1 cellular context compared by ENCODE assay signal in the genomic region with DNA sequence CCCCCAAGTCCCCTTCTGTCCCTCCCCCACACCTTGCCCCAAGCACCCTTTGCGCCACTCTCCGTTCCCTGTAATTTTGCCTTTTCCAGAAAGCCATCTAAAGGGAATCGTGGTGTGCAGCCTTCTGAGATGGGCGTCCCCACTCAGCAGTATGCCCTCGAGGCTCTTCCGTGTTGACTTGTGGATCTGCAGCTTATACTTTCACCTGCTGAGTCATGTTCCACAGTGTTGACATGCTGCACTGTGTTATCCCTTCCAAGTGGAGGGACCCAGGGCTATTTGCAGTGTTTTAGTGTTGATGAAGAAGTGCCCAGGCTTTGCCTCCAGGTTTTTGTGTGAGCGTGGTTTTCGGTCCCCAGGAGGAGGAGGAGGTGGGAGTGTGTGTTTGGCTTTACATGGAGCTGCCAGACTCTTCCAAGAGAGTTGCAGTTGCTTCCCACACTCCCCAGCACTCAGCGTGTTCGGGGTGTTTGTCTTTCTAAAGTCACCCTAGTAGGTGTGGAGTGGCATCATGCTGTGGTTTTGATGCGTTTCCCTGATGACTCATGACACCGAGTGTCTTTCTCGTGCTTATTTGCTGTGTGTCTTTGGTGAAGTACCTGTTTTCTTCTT.
TF ChIP-seq lines count a peak whose summit lies in the region.

No MANE protein-coding gene starts in this region.

TF ChIP-seq in SK-N-SH treated with all-trans-retinoic acid at 6 μM for 48 hours, 23 proteins besides CTCF, POLR2A, EP300 and RAD21:
- no peak for TF ChIP-seq ZNF565 (CRISPR knock-in tag; conservative IDR thresholded peaks at IDR 0.05; ENCODE audit: low read depth)
- TF ChIP-seq, protein P1, sequence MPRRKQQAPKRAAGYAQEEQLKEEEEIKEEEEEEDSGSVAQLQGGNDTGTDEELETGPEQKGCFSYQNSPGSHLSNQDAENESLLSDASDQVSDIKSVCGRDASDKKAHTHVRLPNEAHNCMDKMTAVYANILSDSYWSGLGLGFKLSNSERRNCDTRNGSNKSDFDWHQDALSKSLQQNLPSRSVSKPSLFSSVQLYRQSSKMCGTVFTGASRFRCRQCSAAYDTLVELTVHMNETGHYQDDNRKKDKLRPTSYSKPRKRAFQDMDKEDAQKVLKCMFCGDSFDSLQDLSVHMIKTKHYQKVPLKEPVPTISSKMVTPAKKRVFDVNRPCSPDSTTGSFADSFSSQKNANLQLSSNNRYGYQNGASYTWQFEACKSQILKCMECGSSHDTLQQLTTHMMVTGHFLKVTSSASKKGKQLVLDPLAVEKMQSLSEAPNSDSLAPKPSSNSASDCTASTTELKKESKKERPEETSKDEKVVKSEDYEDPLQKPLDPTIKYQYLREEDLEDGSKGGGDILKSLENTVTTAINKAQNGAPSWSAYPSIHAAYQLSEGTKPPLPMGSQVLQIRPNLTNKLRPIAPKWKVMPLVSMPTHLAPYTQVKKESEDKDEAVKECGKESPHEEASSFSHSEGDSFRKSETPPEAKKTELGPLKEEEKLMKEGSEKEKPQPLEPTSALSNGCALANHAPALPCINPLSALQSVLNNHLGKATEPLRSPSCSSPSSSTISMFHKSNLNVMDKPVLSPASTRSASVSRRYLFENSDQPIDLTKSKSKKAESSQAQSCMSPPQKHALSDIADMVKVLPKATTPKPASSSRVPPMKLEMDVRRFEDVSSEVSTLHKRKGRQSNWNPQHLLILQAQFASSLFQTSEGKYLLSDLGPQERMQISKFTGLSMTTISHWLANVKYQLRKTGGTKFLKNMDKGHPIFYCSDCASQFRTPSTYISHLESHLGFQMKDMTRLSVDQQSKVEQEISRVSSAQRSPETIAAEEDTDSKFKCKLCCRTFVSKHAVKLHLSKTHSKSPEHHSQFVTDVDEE (CRISPR knock-in tag; IDR thresholded peaks at IDR 0.05), result no peak
- TF ChIP-seq, protein P2, sequence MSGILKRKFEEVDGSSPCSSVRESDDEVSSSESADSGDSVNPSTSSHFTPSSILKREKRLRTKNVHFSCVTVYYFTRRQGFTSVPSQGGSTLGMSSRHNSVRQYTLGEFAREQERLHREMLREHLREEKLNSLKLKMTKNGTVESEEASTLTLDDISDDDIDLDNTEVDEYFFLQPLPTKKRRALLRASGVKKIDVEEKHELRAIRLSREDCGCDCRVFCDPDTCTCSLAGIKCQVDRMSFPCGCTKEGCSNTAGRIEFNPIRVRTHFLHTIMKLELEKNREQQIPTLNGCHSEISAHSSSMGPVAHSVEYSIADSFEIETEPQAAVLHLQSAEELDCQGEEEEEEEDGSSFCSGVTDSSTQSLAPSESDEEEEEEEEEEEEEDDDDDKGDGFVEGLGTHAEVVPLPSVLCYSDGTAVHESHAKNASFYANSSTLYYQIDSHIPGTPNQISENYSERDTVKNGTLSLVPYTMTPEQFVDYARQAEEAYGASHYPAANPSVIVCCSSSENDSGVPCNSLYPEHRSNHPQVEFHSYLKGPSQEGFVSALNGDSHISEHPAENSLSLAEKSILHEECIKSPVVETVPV (CRISPR knock-in tag; IDR thresholded peaks at IDR 0.05), result no peak
- TF ChIP-seq ARNTL (CRISPR knock-in tag; IDR thresholded peaks at IDR 0.05; ENCODE audit: borderline replicate concordance, low read depth), result no peak
- no peak for TF ChIP-seq OSR1 (CRISPR knock-in tag; IDR thresholded peaks at IDR 0.05)
- TF ChIP-seq ESRRG (CRISPR knock-in tag; IDR thresholded peaks at IDR 0.05), result no peak
- TF ChIP-seq ZC3H10 (CRISPR knock-in tag; IDR thresholded peaks at IDR 0.05), result no peak
- TF ChIP-seq BACH2 (CRISPR knock-in tag; IDR thresholded peaks at IDR 0.05; ENCODE audit: borderline replicate concordance), result no peak
- no peak for TF ChIP-seq ISL1 (CRISPR knock-in tag; IDR thresholded peaks at IDR 0.05)
- no peak for TF ChIP-seq ZNF8 (CRISPR knock-in tag; IDR thresholded peaks at IDR 0.05)
